Comparison of ENCODE assay signal across 14 cellular contexts in the genomic region with DNA sequence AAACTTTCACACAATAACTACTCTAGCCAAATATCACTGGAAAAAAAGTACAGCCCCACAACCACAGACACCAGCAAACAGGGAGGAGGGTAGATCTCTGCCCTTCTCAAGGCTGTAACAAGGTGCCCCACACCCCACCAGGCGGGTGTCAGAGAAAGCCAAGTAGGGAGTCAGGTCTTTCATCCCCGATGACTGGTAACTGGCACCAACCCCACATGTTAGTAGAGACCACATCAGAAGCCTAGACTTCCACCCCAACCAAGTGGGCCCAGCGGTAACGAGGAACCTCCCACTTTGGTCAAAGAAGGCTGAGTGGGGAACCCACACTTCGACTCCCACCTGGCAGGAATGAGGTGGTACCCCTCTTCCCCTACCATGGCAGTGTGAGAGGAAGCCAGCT. TPM values are rescaled to one million over a fixed set of nuclear protein-coding genes. Genes with fewer than 3 reads are reported as not detected.
DNase-seq lines count a peak whose midpoint lies in the region; TF ChIP-seq lines count a peak whose summit lies in the region.
"Had no signal": no experiment of that assay in that cellular context is flagged by ENCODE, and none has a peak within 500 bp of the region (broad histone marks: within the 10 kb centered on the region; RNA-seq: fewer than 3 reads in every experiment).

No MANE protein-coding gene starts in this region.

- no peaks in the 10 kb centered on the region for H3K27me3 Mint-ChIP-seq in activated CD4-positive, alpha-beta T cell treated with anti-CD3 and anti-CD28 coated beads, Interleukin-2, amount 10 ng/mL, durations not matched to agents 7 days and 5 days
- no peaks in the 10 kb centered on the region for H3K27me3 Mint-ChIP-seq in activated naive CD4-positive, alpha-beta T cell treated with anti-CD3 and anti-CD28 coated beads for 36 hours (ENCODE audit: low read depth)
- H3K27me3 Mint-ChIP-seq: IgD-negative memory B cell had no signal

- H3K14ac ChIP-seq in trophoblast cell (ENCODE audit: low read length) = no peak overlapping the region

- intact Hi-C loops in activated naive CD4-positive, alpha-beta T cell treated with anti-CD3 and anti-CD28 coated beads for 36 hours (cut with micrococcal nuclease) = no loop called here
- intact Hi-C loops in PC-9 (cut with micrococcal nuclease; ENCODE audit: unreplicated experiment) = no loop called here

- H2BK12ac ChIP-seq in trophoblast cell (ENCODE audit: low read length) = no peak overlapping the region

- H3K9me3 ChIP-seq in BLaER1 treated with 17β-estradiol and CSF1 and Interleukin-3, amounts not matched to agents 10 nM and 100 nM (replicated peaks in 1 of 11) = no peaks in the 10 kb centered on the region
- H3K9me3 ChIP-seq in trophoblast cell (ENCODE audit: insufficient read depth, low read depth, low read length) = no peaks in the 10 kb centered on the region
- no peaks in the 10 kb centered on the region for H3K9me3 ChIP-seq in PC-9 (ENCODE audit: insufficient read depth, low read depth)
- H3K9me3 ChIP-seq: heart left ventricle, ovary had no signal

- H3K4ac ChIP-seq in trophoblast cell (ENCODE audit: low read depth, low read length) = no peak overlapping the region

- peak overlapping the region in 10 of 11 experiments; percentile 8 to 67 (median 42); a peak in 16 of 22 replicates for H3K4me2 ChIP-seq in BLaER1 treated with 17β-estradiol and CSF1 and Interleukin-3, amounts not matched to agents 10 nM and 100 nM
- no peak overlapping the region for H3K4me2 ChIP-seq in trophoblast cell (ENCODE audit: low read length)
- no peak overlapping the region for H3K4me2 ChIP-seq in PC-9

- peaks cover under 1% of the 10 kb centered on the region; the same call in 1 of the 2 replicates for H3F3A ChIP-seq in PC-9 (ENCODE audit: insufficient read depth, low read depth)

- H3K27ac ChIP-seq in BLaER1 treated with 17β-estradiol and CSF1 and Interleukin-3, amounts not matched to agents 10 nM and 100 nM = peak overlapping the region in 6 of 11 experiments; percentile 8 to 32 (median 18); a peak in 5 of 22 replicates
- no peak overlapping the region for H3K27ac ChIP-seq in trophoblast cell (ENCODE audit: low read depth, low read length)
- no peak overlapping the region for H3K27ac ChIP-seq in PC-9
- H3K27ac ChIP-seq: heart left ventricle, ovary had no signal

- H3K9me3 Mint-ChIP-seq in activated CD4-positive, alpha-beta T cell treated with anti-CD3 and anti-CD28 coated beads, Interleukin-2, amount 10 ng/mL, durations not matched to agents 7 days and 5 days = no peaks in the 10 kb centered on the region
- H3K9me3 Mint-ChIP-seq in activated naive CD4-positive, alpha-beta T cell treated with anti-CD3 and anti-CD28 coated beads for 36 hours = no peaks in the 10 kb centered on the region
- H3K9me3 Mint-ChIP-seq: endodermal cell, IgD-negative memory B cell had no signal

- H2AFZ ChIP-seq in trophoblast cell (ENCODE audit: insufficient read depth, low read length, poor library complexity) (no peak overlapping the region), PC-9 (no peak overlapping the region)

- H3K27me3 ChIP-seq in BLaER1 treated with 17β-estradiol and CSF1 and Interleukin-3, amounts not matched to agents 10 nM and 100 nM = no peaks in the 10 kb centered on the region
- H3K27me3 ChIP-seq in trophoblast cell (ENCODE audit: insufficient read depth, low read length) = no peaks in the 10 kb centered on the region
- H3K27me3 ChIP-seq in PC-9 (ENCODE audit: insufficient read depth, low read depth) = no peaks in the 10 kb centered on the region
- H3K27me3 ChIP-seq: heart left ventricle, ovary had no signal

- peak overlapping the region; percentile 85 for H3K27ac Mint-ChIP-seq in activated CD4-positive, alpha-beta T cell treated with anti-CD3 and anti-CD28 coated beads, Interleukin-2, amount 10 ng/mL, durations not matched to agents 7 days and 5 days
- H3K27ac Mint-ChIP-seq in activated naive CD4-positive, alpha-beta T cell treated with anti-CD3 and anti-CD28 coated beads for 36 hours = peak overlapping the region; percentile 36
- H3K27ac Mint-ChIP-seq: endodermal cell, IgD-negative memory B cell had no signal

- H3K4me3 ChIP-seq in BLaER1 treated with 17β-estradiol and CSF1 and Interleukin-3, amounts not matched to agents 10 nM and 100 nM = no peak overlapping the region
- H3K4me3 ChIP-seq in trophoblast cell (ENCODE audit: low read depth, low read length) (no peak overlapping the region), PC-9 (no peak overlapping the region)
- H3K4me3 ChIP-seq: heart left ventricle, ovary had no signal

- no peak for TF ChIP-seq CTCF in PC-9 (conservative IDR thresholded peaks at IDR 0.05)

- no peak overlapping the region for H2BK120ac ChIP-seq in trophoblast cell (ENCODE audit: insufficient read depth, low read length, poor library complexity)

- CTCF ChIA-PET in activated CD4-positive, alpha-beta T cell treated with anti-CD3 and anti-CD28 coated beads, Interleukin-2, amount 10 ng/mL, durations not matched to agents 7 days and 5 days (lab: Charles Lee) = interaction anchor here (1.3 kb wide), 1 partner anchor 17 kb away, joined by 3 read pairs; the partner anchor contains the start of gene RUFY2
- CTCF ChIA-PET in activated naive CD4-positive, alpha-beta T cell treated with anti-CD3 and anti-CD28 coated beads for 36 hours (lab: Charles Lee) = interaction anchor here (1.1 kb wide), 1 partner anchor 13 kb away, joined by 3 read pairs; no protein-coding TSS in a partner anchor
- CTCF ChIA-PET in PC-9 (lab: Charles Lee) = no interaction called here

- no peak overlapping the region for H4K8ac ChIP-seq in trophoblast cell (ENCODE audit: low read depth, low read length)

- POLR2A ChIA-PET in activated CD4-positive, alpha-beta T cell treated with anti-CD3 and anti-CD28 coated beads, Interleukin-2, amount 10 ng/mL, durations not matched to agents 7 days and 5 days (lab: Charles Lee) = no interaction called here
- POLR2A ChIA-PET in PC-9 (lab: Charles Lee; ENCODE audit: unreplicated experiment) = no interaction called here

- WGBS in trophoblast cell (ENCODE audit: extremely low coverage, insufficient coverage, insufficient read length) = no CpG with 5 or more reads among the region's 5 CpGs

- no peak overlapping the region for H2AK5ac ChIP-seq in trophoblast cell (ENCODE audit: low read length)

- H4K12ac ChIP-seq in trophoblast cell (ENCODE audit: low read depth, low read length) = no peak overlapping the region

- H3K18ac ChIP-seq in trophoblast cell (ENCODE audit: low read length) = no peak overlapping the region

- no peak overlapping the region for H2BK5ac ChIP-seq in trophoblast cell (ENCODE audit: low read depth, low read length, poor library complexity)

- no peaks in the 10 kb centered on the region for H3K9me2 ChIP-seq in PC-9 (ENCODE audit: insufficient read depth)

- H4K91ac ChIP-seq in trophoblast cell (ENCODE audit: low read depth, low read length) = no peak overlapping the region

- H3K36me3 ChIP-seq in BLaER1 treated with 17β-estradiol and CSF1 and Interleukin-3, amounts not matched to agents 10 nM and 100 nM = peaks cover 0 to 100% (median 89%) of the 10 kb centered on the region in 11 experiments; a peak in 20 of 22 replicates
- H3K36me3 ChIP-seq in trophoblast cell (ENCODE audit: control insufficient read depth in 1 of 2, insufficient read depth in 2 of 2, low read length in 2 of 2) (peaks cover 18 to 24% of the 10 kb centered on the region in 2 experiments), PC-9 (ENCODE audit: low read depth) (peaks cover 6% of the 10 kb centered on the region; the same call in 1 of the 2 replicates)
- H3K36me3 ChIP-seq: ovary had no signal

- peaks cover 0 to 8% (median 0%) of the 10 kb centered on the region in 11 experiments; a peak in 3 of 22 replicates for H4K20me1 ChIP-seq in BLaER1 treated with 17β-estradiol and CSF1 and Interleukin-3, amounts not matched to agents 10 nM and 100 nM
- no peaks in the 10 kb centered on the region for H4K20me1 ChIP-seq in PC-9 (ENCODE audit: insufficient read depth)

- H3K4me1 ChIP-seq in BLaER1 treated with 17β-estradiol and CSF1 and Interleukin-3, amounts not matched to agents 10 nM and 100 nM = peaks cover 0 to 17% (median 12%) of the 10 kb centered on the region in 10 experiments; a peak in 16 of 20 replicates
- H3K4me1 ChIP-seq in trophoblast cell (ENCODE audit: control insufficient read depth in 1 of 2, insufficient read depth in 2 of 2, low read length in 2 of 2) = no peaks in the 10 kb centered on the region
- H3K4me1 ChIP-seq in PC-9 (replicated peaks; ENCODE audit: insufficient read depth) = no peaks in the 10 kb centered on the region
- H3K4me1 ChIP-seq: heart left ventricle had no signal

- no peaks in the 10 kb centered on the region for H3K79me1 ChIP-seq in trophoblast cell (ENCODE audit: low read length)

- no peak overlapping the region for H3K4me3 Mint-ChIP-seq in activated CD4-positive, alpha-beta T cell treated with anti-CD3 and anti-CD28 coated beads, Interleukin-2, amount 10 ng/mL, durations not matched to agents 7 days and 5 days
- no peak overlapping the region for H3K4me3 Mint-ChIP-seq in activated naive CD4-positive, alpha-beta T cell treated with anti-CD3 and anti-CD28 coated beads for 36 hours
- H3K4me3 Mint-ChIP-seq: endodermal cell had no signal

- H3K9ac ChIP-seq in BLaER1 treated with 17β-estradiol and CSF1 and Interleukin-3, amounts not matched to agents 10 nM and 100 nM = peak overlapping the region in 2 of 11 experiments; percentile 22 to 49; a peak in 3 of 22 replicates
- H3K9ac ChIP-seq in trophoblast cell (ENCODE audit: low read length) = peak overlapping the region; percentile 65

- H3K23ac ChIP-seq in trophoblast cell (ENCODE audit: low read length) = no peak overlapping the region

- no TSS peak for BruUV-seq in PC-9 (replicated peaks; lab: Mats Ljungman, UMichigan)

- peak; percentile 47 for DNase-seq in activated CD4-positive, alpha-beta T cell treated with anti-CD3 and anti-CD28 coated beads, Interleukin-2, amount 10 ng/mL, durations not matched to agents 7 days and 5 days
- DNase-seq in activated naive CD4-positive, alpha-beta T cell treated with anti-CD3 and anti-CD28 coated beads for 36 hours = peak; percentile 36
- DNase-seq in trophoblast cell = no peak
- DNase-seq in NCI-H2227 (lab: John Stamatoyannopoulos, UW; ENCODE audit: unreplicated experiment) = no peak
- no peak for DNase-seq in OCI-M2 (lab: John Stamatoyannopoulos, UW; ENCODE audit: unreplicated experiment)
- no peak for DNase-seq in cerebellar nuclear complex (lab: John Stamatoyannopoulos, UW)
- DNase-seq in PC-9 = no peak
- DNase-seq: aorta, endodermal cell, heart left ventricle, NCI-H2029, ovary had no signal

- peaks cover 21% of the 10 kb centered on the region for H3K4me1 Mint-ChIP-seq in activated CD4-positive, alpha-beta T cell treated with anti-CD3 and anti-CD28 coated beads, Interleukin-2, amount 10 ng/mL, durations not matched to agents 7 days and 5 days
- peaks cover 16% of the 10 kb centered on the region for H3K4me1 Mint-ChIP-seq in activated naive CD4-positive, alpha-beta T cell treated with anti-CD3 and anti-CD28 coated beads for 36 hours (ENCODE audit: low read depth)
- H3K4me1 Mint-ChIP-seq: endodermal cell had no signal

- no peaks in the 10 kb centered on the region for H3K79me2 ChIP-seq in trophoblast cell (ENCODE audit: control insufficient read depth, insufficient read depth, low read length, poor library complexity)
- H3K79me2 ChIP-seq in PC-9 (ENCODE audit: low read depth) = no peaks in the 10 kb centered on the region

- H3K36me3 Mint-ChIP-seq in activated CD4-positive, alpha-beta T cell treated with anti-CD3 and anti-CD28 coated beads, Interleukin-2, amount 10 ng/mL, durations not matched to agents 7 days and 5 days (ENCODE audit: low read depth) = peaks cover 42% of the 10 kb centered on the region
- H3K36me3 Mint-ChIP-seq in activated naive CD4-positive, alpha-beta T cell treated with anti-CD3 and anti-CD28 coated beads for 36 hours (ENCODE audit: low read depth) = peaks cover 44% of the 10 kb centered on the region

RNA-seq across cellular contexts. Expression of gene RUFY2, which starts 16.4 kb away (rescaled TPM):
- 10 to 100 TPM; 13.0 TPM for total RNA-seq in activated CD4-positive, alpha-beta T cell treated with anti-CD3 and anti-CD28 coated beads, Interleukin-2, amount 10 ng/mL, durations not matched to agents 7 days and 5 days
- 1 to 10 TPM; 5.2 to 6.7 TPM for total RNA-seq in activated naive CD4-positive, alpha-beta T cell treated with anti-CD3 and anti-CD28 coated beads for 36 hours
- 9.9 and 10.1 TPM in 2 replicates for polyA plus RNA-seq in trophoblast cell (2013)
- total RNA-seq in PC-9 (2021) = 26.7 and 30.5 TPM in 2 replicates

RNA-seq across cellular contexts. Expression of gene DNA2, which starts 48.3 kb away (rescaled TPM):
- total RNA-seq in activated CD4-positive, alpha-beta T cell treated with anti-CD3 and anti-CD28 coated beads, Interleukin-2, amount 10 ng/mL, durations not matched to agents 7 days and 5 days = 10 to 100 TPM; 28.4 to 30.3 TPM
- 10 to 100 TPM; 50.2 to 51.4 TPM for total RNA-seq in activated naive CD4-positive, alpha-beta T cell treated with anti-CD3 and anti-CD28 coated beads for 36 hours
- polyA plus RNA-seq in trophoblast cell (2013) = 8.5 and 9.0 TPM in 2 replicates
- 27.5 and 33.4 TPM in 2 replicates for total RNA-seq in PC-9 (2021)

Comparison
In these comparisons a context has a peak if more than half of its experiments do, and no peak if none do; other contexts are left out.
1. H3K27ac ChIP-seq: peak in BLaER1 treated with 17β-estradiol and CSF1 and Interleukin-3, amounts not matched to agents 10 nM and 100 nM (6 of 11); none in trophoblast cell (single experiment) and PC-9 (single experiment).
2. H3K4me2 ChIP-seq: peak in BLaER1 treated with 17β-estradiol and CSF1 and Interleukin-3, amounts not matched to agents 10 nM and 100 nM (10 of 11); none in trophoblast cell (single experiment) and PC-9 (single experiment).
3. DNase-seq: peak in activated CD4-positive, alpha-beta T cell treated with anti-CD3 and anti-CD28 coated beads, Interleukin-2, amount 10 ng/mL, durations not matched to agents 7 days and 5 days (single experiment) and activated naive CD4-positive, alpha-beta T cell treated with anti-CD3 and anti-CD28 coated beads for 36 hours (single experiment); none in trophoblast cell (0 of 2), NCI-H2227 (single experiment), OCI-M2 (single experiment), cerebellar nuclear complex (0 of 2) and PC-9 (0 of 2).